In the genomic region with DNA sequence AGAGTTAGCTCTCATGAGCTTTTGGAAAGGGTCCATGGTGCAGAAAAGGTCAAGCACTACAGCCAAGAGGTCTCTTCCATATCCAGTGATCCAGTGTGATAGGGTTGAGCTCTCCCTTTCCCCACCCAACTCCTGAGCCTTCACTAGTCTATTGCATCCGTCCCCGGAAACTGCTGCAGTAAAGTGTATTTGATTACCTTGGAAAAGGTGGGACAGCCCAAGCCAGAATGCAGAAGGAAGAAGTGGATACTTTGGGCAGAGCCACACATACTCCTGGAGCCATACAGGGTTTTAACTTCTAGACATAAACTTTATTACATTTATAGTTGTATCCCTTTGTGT, we compare ENCODE assay signal across 14 cellular contexts. TPM values are rescaled to one million over a fixed set of nuclear protein-coding genes. Genes with fewer than 3 reads are reported as not detected.
DNase-seq lines count a peak whose midpoint lies in the region; ATAC-seq and TF ChIP-seq lines count a peak whose summit lies in the region.
"Had no signal": no experiment of that assay in that cellular context is flagged by ENCODE, and none has a peak within 500 bp of the region (broad histone marks: within the 10 kb centered on the region; RNA-seq: fewer than 3 reads in every experiment).

No MANE protein-coding gene starts in this region.

- peaks cover 24% of the 10 kb centered on the region for H3K79me2 ChIP-seq in hepatocyte

- no peak for ATAC-seq in CD4-positive, alpha-beta T cell (ENCODE audit: poor library complexity)
- ATAC-seq in RWPE2 (ENCODE audit: low read depth) (no peak), gastrocnemius medialis (no peak)

- no peak for DNase-seq in CD4-positive, alpha-beta T cell
- DNase-seq in RWPE2 (ENCODE audit: low spot score): no peak
- no peak for DNase-seq in hepatocyte (ENCODE audit: low spot score)
- DNase-seq in gastrocnemius medialis: no peak
- no peak for DNase-seq in T-helper 9 cell
- no peak for DNase-seq in nucleus accumbens (lab: John Stamatoyannopoulos, UW)
- DNase-seq in DMS53 (lab: John Stamatoyannopoulos, UW): no peak
- DNase-seq in adrenal gland: no peak
- DNase-seq: EL, KBM-7, NCI-H1436 treated with DMSO at 0.1 percent for 48 hours, NCI-H510A had no signal

- WGBS in hepatocyte (ENCODE audit: low lambda C conversion rate, missing lambda C conversion rate): 97% methylated on average over 2 of the region's 2 CpGs
- 79 to 94% (median 80%) methylated on average over 2 of the region's 2 CpGs for WGBS in adrenal gland, 4 donors

- peaks cover 10% of the 10 kb centered on the region for H4K20me1 ChIP-seq in hepatocyte (ENCODE audit: insufficient read depth, poor library complexity, severe bottlenecking)

- H3K4me3 Mint-ChIP-seq in CD4-positive, alpha-beta T cell: peak overlapping the region; percentile 58

- H3K27ac ChIP-seq in CD4-positive, alpha-beta T cell (ENCODE audit: low read depth, low read length): no peak overlapping the region
- H3K27ac ChIP-seq in RWPE2 (ENCODE audit: poor library complexity, severe bottlenecking) (peak overlapping the region; percentile 62), hepatocyte (peak overlapping the region; percentile 76), gastrocnemius medialis (peak overlapping the region; percentile 78 to 90 (median 83)), adrenal gland (peak overlapping the region in 1 of 5 donors; percentile 1)

- no peaks in the 10 kb centered on the region for H3K9me3 ChIP-seq in CD4-positive, alpha-beta T cell (ENCODE audit: control insufficient read depth, low read length)
- no peaks in the 10 kb centered on the region for H3K9me3 ChIP-seq in RWPE2 (ENCODE audit: severe bottlenecking)
- H3K9me3 ChIP-seq in hepatocyte (ENCODE audit: low read depth): no peaks in the 10 kb centered on the region
- H3K9me3 ChIP-seq in gastrocnemius medialis: no peaks in the 10 kb centered on the region
- H3K9me3 ChIP-seq in adrenal gland (replicated peaks in 1 of 3): no peaks in the 10 kb centered on the region

- POLR2A ChIA-PET in CD4-positive, alpha-beta T cell (lab: Charles Lee): interaction anchor here (0.7 to 8.0 kb wide), 5 partner anchors 14 to 292 kb away, joined by 3 to 221 read pairs (median 3); partner anchors contain the start of genes CATIP and TMBIM1

- H3K4me1 Mint-ChIP-seq in CD4-positive, alpha-beta T cell (ENCODE audit: low read depth): peaks cover 49% of the 10 kb centered on the region

- H3K9me2 ChIP-seq in hepatocyte (replicated peaks; ENCODE audit: insufficient read depth): no peaks in the 10 kb centered on the region

- intact Hi-C loops in CD4-positive, alpha-beta T cell (cut with DNase I, micrococcal nuclease): loop anchor here in 1 of 2 experiments (2.0 to 5.0 kb wide), 2 partner anchors 193 to 383 kb away; partner anchors contain the start of genes BCS1L and ZNF142
- intact Hi-C loops in gastrocnemius medialis (cut with DNase I; ENCODE audit: low total_unique reads) (loop anchor here (2.0 to 10.0 kb wide), 3 partner anchors 17 to 1859 kb away; partner anchors contain the start of gene SMARCAL1), adrenal gland (cut with DNase I) (no loop called here)

- H3K27me3 Mint-ChIP-seq in CD4-positive, alpha-beta T cell: no peaks in the 10 kb centered on the region

- no peak overlapping the region for H2AFZ ChIP-seq in hepatocyte

- in situ Hi-C loops in gastrocnemius medialis (cut with MboI; ENCODE audit: low sequenced_read_pairs in 4 of 4): loop anchor here in 2 of 4 donors (10.0 kb wide), 2 partner anchors 121 to 291 kb away; partner anchors contain the start of genes CNOT9 (in 1 of the 2), CTDSP1 (in 1 of the 2) and USP37 (in 1 of the 2)

- H3K9me3 Mint-ChIP-seq in CD4-positive, alpha-beta T cell: no peaks in the 10 kb centered on the region

- CTCF ChIA-PET in CD4-positive, alpha-beta T cell (lab: Charles Lee): interaction anchor here (2.5 to 6.5 kb wide), 4 partner anchors 12 to 122 kb away, joined by 8 to 68 read pairs (median 26); partner anchors contain the start of genes CATIP and TMBIM1

- H3K36me3 ChIP-seq in RWPE2 (ENCODE audit: low read depth) (peaks cover 73% of the 10 kb centered on the region), hepatocyte (replicated peaks; ENCODE audit: insufficient read depth, low read depth) (no peaks in the 10 kb centered on the region), gastrocnemius medialis (peaks cover 0 to 54% of the 10 kb centered on the region in 2 donors), adrenal gland (replicated peaks in 1 of 2) (peaks cover 0 to 56% of the 10 kb centered on the region in 2 donors)

- H3K4me1 ChIP-seq in RWPE2 (ENCODE audit: insufficient read depth, poor library complexity, severe bottlenecking) (peaks cover 18% of the 10 kb centered on the region), hepatocyte (ENCODE audit: insufficient read depth) (peaks cover 21% of the 10 kb centered on the region), gastrocnemius medialis (peaks cover 32 to 38% of the 10 kb centered on the region in 2 donors), adrenal gland (replicated peaks in 1 of 2) (peaks cover 12 to 27% of the 10 kb centered on the region in 2 donors)

- peak overlapping the region; percentile 67 for H3K27ac Mint-ChIP-seq in CD4-positive, alpha-beta T cell

- H3K4me3 ChIP-seq in RWPE2 (ENCODE audit: severe bottlenecking) (no peak overlapping the region), hepatocyte (no peak overlapping the region), gastrocnemius medialis (no peak overlapping the region), adrenal gland (no peak overlapping the region)

- peaks cover 74% of the 10 kb centered on the region for H3K36me3 Mint-ChIP-seq in CD4-positive, alpha-beta T cell (ENCODE audit: low read depth)

- TF ChIP-seq CTCF in CD4-positive, alpha-beta T cell (IDR thresholded peaks at IDR 0.05): no peak
- no peak for TF ChIP-seq CTCF in RWPE2 (IDR thresholded peaks at IDR 0.05; ENCODE audit: poor library complexity, severe bottlenecking)
- TF ChIP-seq CTCF in hepatocyte (IDR thresholded peaks at IDR 0.05; ENCODE audit: poor library complexity): no peak
- no peak for TF ChIP-seq CTCF in gastrocnemius medialis (IDR thresholded peaks at IDR 0.05 in 4 of 5, conservative IDR thresholded peaks at IDR 0.05 in 1 of 5)
- no peak for TF ChIP-seq CTCF in adrenal gland (IDR thresholded peaks at IDR 0.05)

- no peak overlapping the region for H3K4me2 ChIP-seq in hepatocyte

- TF ChIP-seq POLR2A in gastrocnemius medialis (IDR thresholded peaks at IDR 0.05) (no peak), adrenal gland (IDR thresholded peaks at IDR 0.05) (no peak)

- no peaks in the 10 kb centered on the region for H3K27me3 ChIP-seq in CD4-positive, alpha-beta T cell (ENCODE audit: control insufficient read depth, insufficient read depth, low read length)
- H3K27me3 ChIP-seq in RWPE2 (ENCODE audit: insufficient read depth, poor library complexity, severe bottlenecking): no peaks in the 10 kb centered on the region
- no peaks in the 10 kb centered on the region for H3K27me3 ChIP-seq in hepatocyte
- no peaks in the 10 kb centered on the region for H3K27me3 ChIP-seq in gastrocnemius medialis
- no peaks in the 10 kb centered on the region for H3K27me3 ChIP-seq in adrenal gland

RNA-seq across cellular contexts. Expression of gene PNKD, which starts 3.6 kb away (rescaled TPM):
- 10 to 100 TPM in 1 of 2 experiments, 1 to 10 TPM in 1; 9.2 to 10.6 TPM for total RNA-seq in CD4-positive, alpha-beta T cell
- 48.7 and 56.3 TPM in 2 replicates for total RNA-seq in hepatocyte
- 140 and 145 TPM in 2 replicates for polyA plus RNA-seq in hepatocyte
- 10 to 100 TPM; 20.1 to 35.8 (median 31.9) TPM for total RNA-seq in gastrocnemius medialis
- 100 to 1,000 TPM in 3 of 8 donors, 10 to 100 TPM in 5; 48.8 to 118 (median 87.4) TPM for total RNA-seq in adrenal gland
- 100 to 1,000 TPM in 2 of 3 donors, 10 to 100 TPM in 1; 56.9 to 181 (median 139) TPM for polyA plus RNA-seq in adrenal gland

RNA-seq across cellular contexts. Expression of gene AAMP, which starts 3.9 kb away (rescaled TPM):
- 10 to 100 TPM; 40.2 to 42.5 TPM for total RNA-seq in CD4-positive, alpha-beta T cell
- total RNA-seq in hepatocyte: 104 and 140 TPM in 2 replicates
- 166 and 179 TPM in 2 replicates for polyA plus RNA-seq in hepatocyte
- total RNA-seq in gastrocnemius medialis: 100 to 1,000 TPM in 1 of 4 donors, 10 to 100 TPM in 3; 87.1 to 134 (median 96.0) TPM
- total RNA-seq in adrenal gland: 100 to 1,000 TPM in 5 of 8 donors, 10 to 100 TPM in 3; 84.9 to 314 (median 110) TPM
- 100 to 1,000 TPM in 1 of 3 donors, 10 to 100 TPM in 2; 54.8 to 129 (median 89.0) TPM for polyA plus RNA-seq in adrenal gland

RNA-seq across cellular contexts. Expression of gene GPBAR1, which starts 13.1 kb away (rescaled TPM):
- total RNA-seq in CD4-positive, alpha-beta T cell: 1 to 10 TPM; 1.6 to 1.8 TPM
- total RNA-seq in hepatocyte (6.1 and 10.9 TPM in 2 replicates), gastrocnemius medialis (under 1 TPM in 1 of 4 donors, not detected in 3; 0.93 TPM), adrenal gland (10 to 100 TPM in 1 of 8 donors, 1 to 10 TPM in 7; 2.6 to 15.3 (median 4.1) TPM)
- polyA plus RNA-seq in hepatocyte (23.4 and 25.6 TPM in 2 replicates), adrenal gland (1 to 10 TPM in 2 of 3 donors, under 1 TPM in 1; 0.11 to 4.0 (median 2.1) TPM)
- polyA plus RNA-seq: BJ, neural cell had no signal

RNA-seq across cellular contexts. Expression of gene TMBIM1, which starts 18.4 kb away (rescaled TPM):
- 100 to 1,000 TPM in 1 of 2 experiments, 10 to 100 TPM in 1; 99.2 to 102 TPM for total RNA-seq in CD4-positive, alpha-beta T cell
- total RNA-seq in hepatocyte (167 and 224 TPM in 2 replicates), gastrocnemius medialis (100 to 1,000 TPM; 142 to 296 (median 215) TPM), adrenal gland (100 to 1,000 TPM; 185 to 293 (median 214) TPM)
- polyA plus RNA-seq in hepatocyte (265 and 302 TPM in 2 replicates), adrenal gland (100 to 1,000 TPM in 1 of 3 donors, 10 to 100 TPM in 2; 25.7 to 201 (median 63.8) TPM)
- polyA plus RNA-seq: neural cell had no signal

RNA-seq across cellular contexts. Expression of gene ARPC2, which starts 56.9 kb away (rescaled TPM):
- 100 to 1,000 TPM; 448 to 452 TPM for total RNA-seq in CD4-positive, alpha-beta T cell
- total RNA-seq in hepatocyte: 310 and 312 TPM in 2 replicates
- 436 and 482 TPM in 2 replicates for polyA plus RNA-seq in hepatocyte
- total RNA-seq in gastrocnemius medialis: 100 to 1,000 TPM; 181 to 231 (median 193) TPM
- total RNA-seq in adrenal gland: 100 to 1,000 TPM; 122 to 254 (median 193) TPM
- polyA plus RNA-seq in adrenal gland: 100 to 1,000 TPM in 2 of 3 donors, 10 to 100 TPM in 1; 93.5 to 284 (median 118) TPM
